Comparison of ENCODE assay signal across 18 cellular contexts in the genomic region with DNA sequence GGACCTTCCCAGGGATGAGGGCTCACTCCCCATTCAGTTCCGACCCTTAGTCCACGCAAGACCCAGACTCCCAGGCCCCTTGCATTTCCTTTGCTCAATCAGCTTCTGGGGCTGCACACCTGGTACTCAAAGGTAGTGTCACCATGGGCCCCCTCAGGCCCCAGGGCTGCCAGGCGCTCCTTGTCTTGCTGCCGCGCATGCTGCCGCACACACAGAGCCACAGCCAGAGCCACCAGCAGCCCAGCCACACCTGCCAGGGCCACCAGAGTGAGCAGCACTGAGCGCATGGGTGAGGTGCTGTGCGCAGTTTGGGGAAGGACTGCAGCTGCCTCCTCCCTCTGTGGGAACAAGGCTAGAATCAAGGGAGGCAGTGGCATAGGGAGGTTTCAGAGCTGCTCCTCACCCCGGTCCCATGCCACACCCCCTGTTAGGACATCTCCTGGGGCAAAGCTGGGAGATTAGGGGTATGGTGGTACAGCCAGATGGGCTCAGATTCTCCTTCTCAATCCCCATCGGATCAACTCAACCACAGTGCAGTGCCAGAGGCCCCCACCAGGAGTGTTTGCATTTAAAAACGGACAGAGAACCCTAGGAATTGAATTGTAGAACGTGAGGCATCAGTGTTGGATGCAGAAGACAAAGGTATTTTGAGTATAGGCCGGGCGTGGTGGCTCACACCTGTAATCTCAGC. TPM values are rescaled to one million over a fixed set of nuclear protein-coding genes. Genes with fewer than 3 reads are reported as not detected.
DNase-seq lines count a peak whose midpoint lies in the region; ATAC-seq and TF ChIP-seq lines count a peak whose summit lies in the region.
"Had no signal": no experiment of that assay in that cellular context is flagged by ENCODE, and none has a peak within 500 bp of the region (broad histone marks: within the 10 kb centered on the region; RNA-seq: fewer than 3 reads in every experiment).

No MANE protein-coding gene starts in this region.

- no peak overlapping the region for H3K4me3 Mint-ChIP-seq in activated CD8-positive, alpha-beta memory T cell treated with anti-CD3 and anti-CD28 coated beads, Interleukin-2, amount 10 ng/mL, durations not matched to agents 7 days and 5 days
- no peak overlapping the region for H3K4me3 Mint-ChIP-seq in activated T-helper 2 cell treated with anti-CD3 and anti-CD28 coated beads, Interferon-gamma antibody, Interleukin-2, Interleukin-4, amounts not matched to agents 10 μg/mL and 5 μg/mL and 100 μg/mL, durations not matched to agents 14 hours and 24 hours and 36 hours (ENCODE audit: low read depth)

- H3K9me3 ChIP-seq in heart right ventricle = no peaks in the 10 kb centered on the region
- H3K9me3 ChIP-seq in upper lobe of right lung = no peaks in the 10 kb centered on the region
- H3K9me3 ChIP-seq: breast epithelium, left ventricle myocardium inferior, prostate gland, vagina had no signal

- DNase-seq in cardiac septum (ENCODE audit: low spot score) (peak; percentile 73), heart right ventricle (no peak), fibroblast of pulmonary artery (ENCODE audit: low read depth) (no peak), upper lobe of right lung (peak; percentile 49), NCI-H2227 (lab: John Stamatoyannopoulos, UW; ENCODE audit: unreplicated experiment) (no peak)
- peak; percentile 38 for DNase-seq in activated CD8-positive, alpha-beta memory T cell treated with anti-CD3 and anti-CD28 coated beads, Interleukin-2, amount 10 ng/mL, durations not matched to agents 7 days and 5 days
- DNase-seq in activated T-helper 2 cell treated with anti-CD3 and anti-CD28 coated beads, Interferon-gamma antibody, Interleukin-2, Interleukin-4, amounts not matched to agents 10 μg/mL and 5 μg/mL and 100 μg/mL, durations not matched to agents 14 hours and 24 hours and 36 hours (ENCODE audit: low spot score) = no peak
- DNase-seq: NCI-H1417 treated with DMSO at 0.1 percent for 48 hours had no signal

- ATAC-seq in heart right ventricle = no peak
- no peak for ATAC-seq in activated CD8-positive, alpha-beta memory T cell treated with anti-CD3 and anti-CD28 coated beads, Interleukin-2, amount 10 ng/mL, durations not matched to agents 7 days and 5 days
- no peak for ATAC-seq in upper lobe of right lung
- no peak for ATAC-seq in GM19324 (IDR thresholded peaks at IDR 0.05; ENCODE audit: low FRiP score, unreplicated experiment)

- H3K27me3 ChIP-seq in heart right ventricle (peaks cover 0 to 44% (median 26%) of the 10 kb centered on the region in 7 donors), upper lobe of right lung (peaks cover 17% of the 10 kb centered on the region)
- H3K27me3 ChIP-seq: vagina had no signal

- H3K4me3 ChIP-seq in heart right ventricle = no peak overlapping the region
- no peak overlapping the region for H3K4me3 ChIP-seq in fibroblast of pulmonary artery (replicated peaks; ENCODE audit: low read depth, low read length)
- H3K4me3 ChIP-seq in upper lobe of right lung = no peak overlapping the region
- H3K4me3 ChIP-seq: breast epithelium, left ventricle myocardium inferior, prostate gland, vagina had no signal

- intact Hi-C loops in cardiac septum (cut with DNase I) = loop anchor here (5.0 kb wide), 1 partner anchor 71 kb away; the partner anchor contains the start of genes ANKZF1 and ATG9A
- intact Hi-C loops in heart right ventricle (cut with DNase I) = loop anchor here in 7 of 10 donors (1.0 to 10.0 kb wide), 7 partner anchors 71 to 243 kb away; partner anchors contain the start of genes NHEJ1 (in 4 of the 7), ANKZF1 (in 2 of the 7) and ATG9A (in 2 of the 7)
- intact Hi-C loops in upper lobe of right lung (cut with DNase I) = no loop called here
- intact Hi-C loops in activated T-helper 2 cell treated with anti-CD3 and anti-CD28 coated beads, Interferon-gamma antibody, Interleukin-2, Interleukin-4, amounts not matched to agents 10 μg/mL and 5 μg/mL and 100 μg/mL, durations not matched to agents 14 hours and 24 hours and 36 hours (cut with micrococcal nuclease) = loop anchor here (1.0 to 5.0 kb wide), 3 partner anchors 19 to 241 kb away; partner anchors contain the start of genes DNAJB2 and NHEJ1

- H3K27ac ChIP-seq in heart right ventricle = no peak overlapping the region
- H3K27ac ChIP-seq in upper lobe of right lung = no peak overlapping the region
- H3K27ac ChIP-seq: breast epithelium, left ventricle myocardium inferior, prostate gland, vagina had no signal

- no peaks in the 10 kb centered on the region for H3K36me3 Mint-ChIP-seq in activated CD8-positive, alpha-beta memory T cell treated with anti-CD3 and anti-CD28 coated beads, Interleukin-2, amount 10 ng/mL, durations not matched to agents 7 days and 5 days
- H3K36me3 Mint-ChIP-seq in activated T-helper 2 cell treated with anti-CD3 and anti-CD28 coated beads, Interferon-gamma antibody, Interleukin-2, Interleukin-4, amounts not matched to agents 10 μg/mL and 5 μg/mL and 100 μg/mL, durations not matched to agents 14 hours and 24 hours and 36 hours (ENCODE audit: low read depth) = no peaks in the 10 kb centered on the region
- H3K36me3 Mint-ChIP-seq: activated naive CD4-positive, alpha-beta T cell treated with anti-CD3 and anti-CD28 coated beads, Interleukin-2, amount 50 U/mL, for 72 hours had no signal

- peaks cover 41% of the 10 kb centered on the region for H3K27me3 Mint-ChIP-seq in activated CD8-positive, alpha-beta memory T cell treated with anti-CD3 and anti-CD28 coated beads, Interleukin-2, amount 10 ng/mL, durations not matched to agents 7 days and 5 days
- peaks cover 11% of the 10 kb centered on the region for H3K27me3 Mint-ChIP-seq in activated T-helper 2 cell treated with anti-CD3 and anti-CD28 coated beads, Interferon-gamma antibody, Interleukin-2, Interleukin-4, amounts not matched to agents 10 μg/mL and 5 μg/mL and 100 μg/mL, durations not matched to agents 14 hours and 24 hours and 36 hours (ENCODE audit: low read depth)

- H3K36me3 ChIP-seq in heart right ventricle (no peaks in the 10 kb centered on the region), upper lobe of right lung (no peaks in the 10 kb centered on the region)
- H3K36me3 ChIP-seq: breast epithelium, left ventricle myocardium inferior, prostate gland, vagina had no signal

- no peak overlapping the region for H3K27ac Mint-ChIP-seq in activated CD8-positive, alpha-beta memory T cell treated with anti-CD3 and anti-CD28 coated beads, Interleukin-2, amount 10 ng/mL, durations not matched to agents 7 days and 5 days
- no peak overlapping the region for H3K27ac Mint-ChIP-seq in activated T-helper 2 cell treated with anti-CD3 and anti-CD28 coated beads, Interferon-gamma antibody, Interleukin-2, Interleukin-4, amounts not matched to agents 10 μg/mL and 5 μg/mL and 100 μg/mL, durations not matched to agents 14 hours and 24 hours and 36 hours
- H3K27ac Mint-ChIP-seq: activated naive CD4-positive, alpha-beta T cell treated with anti-CD3 and anti-CD28 coated beads, Interleukin-2, amount 50 U/mL, for 72 hours had no signal

- 83 to 84% methylated on average over 14 of the region's 14 CpGs for WGBS in heart right ventricle, 2 donors

- H3K4me1 ChIP-seq in heart right ventricle = peaks cover 3 to 21% (median 12%) of the 10 kb centered on the region in 9 donors
- H3K4me1 ChIP-seq in upper lobe of right lung = peaks cover 12% of the 10 kb centered on the region
- H3K4me1 ChIP-seq: prostate gland, vagina had no signal

- TF ChIP-seq CTCF in heart right ventricle (IDR thresholded peaks at IDR 0.05) (no peak), fibroblast of pulmonary artery (IDR thresholded peaks at IDR 0.05; ENCODE audit: low read length, missing control alignments) (peak; percentile 25), upper lobe of right lung (IDR thresholded peaks at IDR 0.05) (no peak)

- CTCF ChIA-PET in activated CD8-positive, alpha-beta memory T cell treated with anti-CD3 and anti-CD28 coated beads, Interleukin-2, amount 10 ng/mL, durations not matched to agents 7 days and 5 days (lab: Charles Lee) = interaction anchor here (0.6 to 4.4 kb wide), 13 partner anchors 19 to 590 kb away, joined by 3 to 32 read pairs (median 4); partner anchors contain the start of genes CNPPD1, DNAJB2 and NHEJ1

- no peaks in the 10 kb centered on the region for H3K9me3 Mint-ChIP-seq in activated CD8-positive, alpha-beta memory T cell treated with anti-CD3 and anti-CD28 coated beads, Interleukin-2, amount 10 ng/mL, durations not matched to agents 7 days and 5 days (ENCODE audit: low read depth)
- H3K9me3 Mint-ChIP-seq in activated T-helper 2 cell treated with anti-CD3 and anti-CD28 coated beads, Interferon-gamma antibody, Interleukin-2, Interleukin-4, amounts not matched to agents 10 μg/mL and 5 μg/mL and 100 μg/mL, durations not matched to agents 14 hours and 24 hours and 36 hours = no peaks in the 10 kb centered on the region
- H3K9me3 Mint-ChIP-seq: activated naive CD4-positive, alpha-beta T cell treated with anti-CD3 and anti-CD28 coated beads, Interleukin-2, amount 50 U/mL, for 72 hours had no signal

- peaks cover 15% of the 10 kb centered on the region for H3K4me1 Mint-ChIP-seq in activated CD8-positive, alpha-beta memory T cell treated with anti-CD3 and anti-CD28 coated beads, Interleukin-2, amount 10 ng/mL, durations not matched to agents 7 days and 5 days
- peaks cover 11% of the 10 kb centered on the region for H3K4me1 Mint-ChIP-seq in activated T-helper 2 cell treated with anti-CD3 and anti-CD28 coated beads, Interferon-gamma antibody, Interleukin-2, Interleukin-4, amounts not matched to agents 10 μg/mL and 5 μg/mL and 100 μg/mL, durations not matched to agents 14 hours and 24 hours and 36 hours (ENCODE audit: low read depth)

RNA-seq across cellular contexts. Expression of gene PTPRN, which starts 11.3 kb away (rescaled TPM):
- total RNA-seq in cardiac septum = 0.97 TPM
- under 1 TPM in 6 of 10 donors, not detected in 4; 0.26 to 0.51 (median 0.31) TPM for total RNA-seq in heart right ventricle
- polyA plus RNA-seq in heart right ventricle = under 1 TPM in 1 of 2 donors, not detected in 1; 0.09 TPM
- total RNA-seq in activated CD8-positive, alpha-beta memory T cell treated with anti-CD3 and anti-CD28 coated beads, Interleukin-2, amount 10 ng/mL, durations not matched to agents 7 days and 5 days = under 1 TPM in 1 of 2 experiments, not detected in 1; 0.28 TPM
- not detected for total RNA-seq in upper lobe of right lung
- total RNA-seq in activated T-helper 2 cell treated with anti-CD3 and anti-CD28 coated beads, Interferon-gamma antibody, Interleukin-2, Interleukin-4, amounts not matched to agents 10 μg/mL and 5 μg/mL and 100 μg/mL, durations not matched to agents 14 hours and 24 hours and 36 hours = 1.1 and 1.6 TPM in 2 replicates
- total RNA-seq: Calu3, Right ventricle myocardium inferior had no signal

RNA-seq across cellular contexts. Expression of gene DNAJB2, which starts 18.7 kb away (rescaled TPM):
- total RNA-seq in cardiac septum (78.0 TPM), heart right ventricle (10 to 100 TPM; 55.6 to 87.6 (median 83.1) TPM), upper lobe of right lung (79.4 TPM)
- 100 to 1,000 TPM in 1 of 2 donors, 10 to 100 TPM in 1; 76.9 to 148 TPM for polyA plus RNA-seq in heart right ventricle
- 10 to 100 TPM; 48.2 to 49.0 TPM for total RNA-seq in activated CD8-positive, alpha-beta memory T cell treated with anti-CD3 and anti-CD28 coated beads, Interleukin-2, amount 10 ng/mL, durations not matched to agents 7 days and 5 days
- 49.8 and 55.6 TPM in 2 replicates for total RNA-seq in activated T-helper 2 cell treated with anti-CD3 and anti-CD28 coated beads, Interferon-gamma antibody, Interleukin-2, Interleukin-4, amounts not matched to agents 10 μg/mL and 5 μg/mL and 100 μg/mL, durations not matched to agents 14 hours and 24 hours and 36 hours

RNA-seq across cellular contexts. Expression of gene RESP18, which starts 34.6 kb away (rescaled TPM):
- total RNA-seq in cardiac septum (not detected), heart right ventricle (not detected), upper lobe of right lung (not detected)
- polyA plus RNA-seq in heart right ventricle = not detected
- not detected for total RNA-seq in activated CD8-positive, alpha-beta memory T cell treated with anti-CD3 and anti-CD28 coated beads, Interleukin-2, amount 10 ng/mL, durations not matched to agents 7 days and 5 days
- not detected in 2 replicates for total RNA-seq in activated T-helper 2 cell treated with anti-CD3 and anti-CD28 coated beads, Interferon-gamma antibody, Interleukin-2, Interleukin-4, amounts not matched to agents 10 μg/mL and 5 μg/mL and 100 μg/mL, durations not matched to agents 14 hours and 24 hours and 36 hours
- total RNA-seq: activated naive CD4-positive, alpha-beta T cell treated with anti-CD3 and anti-CD28 coated beads, Interleukin-2, amount 50 U/mL, for 72 hours; breast epithelium; Calu3; left ventricle myocardium inferior; myocyte; prostate gland; Right ventricle myocardium inferior; vagina had no signal

RNA-seq across cellular contexts. Expression of gene TUBA4A, which starts 44.2 kb away (rescaled TPM):
- total RNA-seq in cardiac septum (164 TPM), heart right ventricle (100 to 1,000 TPM in 7 of 10 donors, 10 to 100 TPM in 3; 76.0 to 245 (median 145) TPM), upper lobe of right lung (45.4 TPM)
- polyA plus RNA-seq in heart right ventricle = 100 to 1,000 TPM in 1 of 2 donors, 10 to 100 TPM in 1; 61.0 to 341 TPM
- total RNA-seq in activated CD8-positive, alpha-beta memory T cell treated with anti-CD3 and anti-CD28 coated beads, Interleukin-2, amount 10 ng/mL, durations not matched to agents 7 days and 5 days = 100 to 1,000 TPM; 244 to 337 TPM
- 220 and 231 TPM in 2 replicates for total RNA-seq in activated T-helper 2 cell treated with anti-CD3 and anti-CD28 coated beads, Interferon-gamma antibody, Interleukin-2, Interleukin-4, amounts not matched to agents 10 μg/mL and 5 μg/mL and 100 μg/mL, durations not matched to agents 14 hours and 24 hours and 36 hours

RNA-seq across cellular contexts. Expression of gene TUBA4B, which starts 44.9 kb away (rescaled TPM):
- not detected for total RNA-seq in cardiac septum
- not detected for total RNA-seq in heart right ventricle
- not detected for polyA plus RNA-seq in heart right ventricle
- not detected for total RNA-seq in activated CD8-positive, alpha-beta memory T cell treated with anti-CD3 and anti-CD28 coated beads, Interleukin-2, amount 10 ng/mL, durations not matched to agents 7 days and 5 days
- not detected for total RNA-seq in upper lobe of right lung
- total RNA-seq in activated T-helper 2 cell treated with anti-CD3 and anti-CD28 coated beads, Interferon-gamma antibody, Interleukin-2, Interleukin-4, amounts not matched to agents 10 μg/mL and 5 μg/mL and 100 μg/mL, durations not matched to agents 14 hours and 24 hours and 36 hours = not detected in 2 replicates
- total RNA-seq: activated naive CD4-positive, alpha-beta T cell treated with anti-CD3 and anti-CD28 coated beads, Interleukin-2, amount 50 U/mL, for 72 hours; Calu3; frontal cortex; left ventricle myocardium inferior; prostate gland; Right ventricle myocardium inferior; vagina had no signal

Comparison
In these comparisons a context has a peak if more than half of its experiments do, and no peak if none do; other contexts are left out.
1. DNase-seq: peak in cardiac septum (single experiment), activated CD8-positive, alpha-beta memory T cell treated with anti-CD3 and anti-CD28 coated beads, Interleukin-2, amount 10 ng/mL, durations not matched to agents 7 days and 5 days (single experiment) and upper lobe of right lung (single experiment); none in heart right ventricle (0 of 2), fibroblast of pulmonary artery (single experiment), activated T-helper 2 cell treated with anti-CD3 and anti-CD28 coated beads, Interferon-gamma antibody, Interleukin-2, Interleukin-4, amounts not matched to agents 10 μg/mL and 5 μg/mL and 100 μg/mL, durations not matched to agents 14 hours and 24 hours and 36 hours (single experiment) and NCI-H2227 (single experiment).